In genomic region chr9:35669331-35670145, GRCh38 we compare ENCODE assay signal across 1 cellular context.
TF ChIP-seq lines count a peak whose summit lies in the region.

No MANE protein-coding gene starts in this region.

TF ChIP-seq in HepG2, 621 proteins besides CTCF, POLR2A, EP300 and RAD21 (continues in another document):
- TF ChIP-seq ZNF441 (CRISPR knock-in tag; IDR thresholded peaks at IDR 0.05; ENCODE audit: borderline replicate concordance) (no peak), ZBTB34 (CRISPR knock-in tag; IDR thresholded peaks at IDR 0.05) (no peak), HNRNPL (IDR thresholded peaks at IDR 0.05; ENCODE audit: low read depth, low read length) (no peak), AKNA (CRISPR knock-in tag; IDR thresholded peaks at IDR 0.05; ENCODE audit: borderline replicate concordance) (no peak), ZNF253 (CRISPR knock-in tag; IDR thresholded peaks at IDR 0.05; ENCODE audit: borderline replicate concordance) (no peak), SAFB2 (CRISPR knock-in tag; IDR thresholded peaks at IDR 0.05; ENCODE audit: borderline replicate concordance, low read depth) (no peak), NFAT5 (CRISPR knock-in tag; IDR thresholded peaks at IDR 0.05) (no peak), DMAP1 (CRISPR knock-in tag; IDR thresholded peaks at IDR 0.05) (peak; percentile 35; the same call in 1 of the 2 replicates), HMG20B (CRISPR knock-in tag; conservative IDR thresholded peaks at IDR 0.05) (peak; percentile 86), ZNF704 (CRISPR knock-in tag; IDR thresholded peaks at IDR 0.05; ENCODE audit: borderline replicate concordance) (no peak), CBX5 (CRISPR knock-in tag; IDR thresholded peaks at IDR 0.05; ENCODE audit: borderline replicate concordance) (peak; percentile 65; the same call in 1 of the 2 replicates), ZNF780A (CRISPR knock-in tag; IDR thresholded peaks at IDR 0.05) (0 out of 2 replicates have a peak, but pooled peaks have one; percentile 42), ZNF646 (CRISPR knock-in tag; IDR thresholded peaks at IDR 0.05) (no peak), KDM4B (CRISPR knock-in tag; IDR thresholded peaks at IDR 0.05) (peak; percentile 87; the same call in 1 of the 2 replicates), RCOR2 (CRISPR knock-in tag; IDR thresholded peaks at IDR 0.05) (peak; percentile 58), PAX8 (CRISPR knock-in tag; IDR thresholded peaks at IDR 0.05; ENCODE audit: borderline replicate concordance) (no peak), HDAC2 (CRISPR knock-in tag; IDR thresholded peaks at IDR 0.05) (peak; percentile 74), RBAK (CRISPR knock-in tag; IDR thresholded peaks at IDR 0.05) (no peak), RBM22 (optimal IDR thresholded peaks at IDR 0.05; ENCODE audit: low read length) (no peak), ZNF260 (CRISPR knock-in tag; IDR thresholded peaks at IDR 0.05; ENCODE audit: borderline replicate concordance, low read depth) (no peak), ZBED4 (CRISPR knock-in tag; IDR thresholded peaks at IDR 0.05; ENCODE audit: borderline replicate concordance) (no peak), POLR2AphosphoS2 (IDR thresholded peaks at IDR 0.05; ENCODE audit: low read depth, low read length) (no peak), CERS6 (CRISPR knock-in tag; IDR thresholded peaks at IDR 0.05) (no peak), JDP2 (CRISPR knock-in tag; IDR thresholded peaks at IDR 0.05; ENCODE audit: borderline replicate concordance) (no peak), CBX2 (IDR thresholded peaks at IDR 0.05; ENCODE audit: low read depth, low read length) (no peak), CBX2 (CRISPR knock-in tag; IDR thresholded peaks at IDR 0.05; ENCODE audit: low read depth) (no peak), ELF4 (CRISPR knock-in tag; IDR thresholded peaks at IDR 0.05; ENCODE audit: borderline replicate concordance) (no peak)
- TF ChIP-seq, protein P1, sequence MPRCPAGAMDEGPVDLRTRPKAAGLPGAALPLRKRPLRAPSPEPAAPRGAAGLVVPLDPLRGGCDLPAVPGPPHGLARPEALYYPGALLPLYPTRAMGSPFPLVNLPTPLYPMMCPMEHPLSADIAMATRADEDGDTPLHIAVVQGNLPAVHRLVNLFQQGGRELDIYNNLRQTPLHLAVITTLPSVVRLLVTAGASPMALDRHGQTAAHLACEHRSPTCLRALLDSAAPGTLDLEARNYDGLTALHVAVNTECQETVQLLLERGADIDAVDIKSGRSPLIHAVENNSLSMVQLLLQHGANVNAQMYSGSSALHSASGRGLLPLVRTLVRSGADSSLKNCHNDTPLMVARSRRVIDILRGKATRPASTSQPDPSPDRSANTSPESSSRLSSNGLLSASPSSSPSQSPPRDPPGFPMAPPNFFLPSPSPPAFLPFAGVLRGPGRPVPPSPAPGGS (CRISPR knock-in tag; IDR thresholded peaks at IDR 0.05), result no peak
